Comparison of ENCODE assay signal across 9 cellular contexts in genomic region chr1:26358411-26359384, GRCh38. TPM values are rescaled to one million over a fixed set of nuclear protein-coding genes. Genes with fewer than 3 reads are reported as not detected.
DNase-seq lines count a peak whose midpoint lies in the region; ATAC-seq and TF ChIP-seq lines count a peak whose summit lies in the region.
"Had no signal": no experiment of that assay in that cellular context is flagged by ENCODE, and none has a peak within 500 bp of the region (broad histone marks: within the 10 kb centered on the region; RNA-seq: fewer than 3 reads in every experiment).

No MANE protein-coding gene starts in this region.

- POLR2A ChIA-PET in activated CD4-positive, alpha-beta memory T cell treated with anti-CD3 and anti-CD28 coated beads, Interleukin-2, amount 10 ng/mL, durations not matched to agents 7 days and 5 days (lab: Charles Lee): interaction anchor here (1.1 to 3.2 kb wide), 12 partner anchors 12 to 124 kb away, joined by 3 to 18 read pairs (median 8); partner anchors contain the start of genes CD52, CEP85 and SH3BGRL3

- peak overlapping the region; percentile 14 for H3K4me3 Mint-ChIP-seq in activated CD4-positive, alpha-beta memory T cell treated with anti-CD3 and anti-CD28 coated beads, Interleukin-2, amount 10 ng/mL, durations not matched to agents 7 days and 5 days

- no peaks in the 10 kb centered on the region for H3K36me3 Mint-ChIP-seq in activated CD4-positive, alpha-beta memory T cell treated with anti-CD3 and anti-CD28 coated beads, Interleukin-2, amount 10 ng/mL, durations not matched to agents 7 days and 5 days (ENCODE audit: low read depth)

- CTCF ChIA-PET in activated CD4-positive, alpha-beta memory T cell treated with anti-CD3 and anti-CD28 coated beads, Interleukin-2, amount 10 ng/mL, durations not matched to agents 7 days and 5 days (lab: Charles Lee): interaction anchor here (0.7 to 8.2 kb wide), 22 partner anchors 12 to 189 kb away, joined by 3 to 67 read pairs (median 5); partner anchors contain the start of genes CD52, CEP85, SH3BGRL3 and ZNF593

- peak; percentile 88 for DNase-seq in HuH-7.5 (ENCODE audit: low spot score)
- DNase-seq in activated CD4-positive, alpha-beta memory T cell treated with anti-CD3 and anti-CD28 coated beads, Interleukin-2, amount 10 ng/mL, durations not matched to agents 7 days and 5 days: peak; percentile 87
- no peak for DNase-seq in esophagus squamous epithelium (lab: John Stamatoyannopoulos, UW)
- peak; percentile 50 to 69 for DNase-seq in stimulated activated CD8-positive, alpha-beta memory T cell treated with anti-CD3 and anti-CD28 coated beads, Interleukin-15, amount 100 ng/mL, for 4 hours (ENCODE audit: low read depth in 2 of 2)
- DNase-seq in OCI-M2 (lab: John Stamatoyannopoulos, UW; ENCODE audit: unreplicated experiment): no peak
- no peak for DNase-seq in NCI-H510A treated with DMSO at 0.1 percent for 48 hours (lab: John Stamatoyannopoulos, UW)
- DNase-seq: NCI-H446 treated with DMSO at 0.1 percent for 48 hours had no signal

- H3K9me3 ChIP-seq in esophagus squamous epithelium: no peaks in the 10 kb centered on the region

- WGBS in esophagus squamous epithelium, 2 donors: 33 to 40% methylated on average over 12 to 13 of the region's 15 CpGs

- intact Hi-C loops in esophagus squamous epithelium (cut with DNase I): no loop called here

- peaks cover 60% of the 10 kb centered on the region for H3K4me1 Mint-ChIP-seq in activated CD4-positive, alpha-beta memory T cell treated with anti-CD3 and anti-CD28 coated beads, Interleukin-2, amount 10 ng/mL, durations not matched to agents 7 days and 5 days

- peaks cover 3 to 74% (median 8%) of the 10 kb centered on the region in 4 donors for H3K27me3 ChIP-seq in esophagus squamous epithelium

- no peak overlapping the region for H3K4me3 ChIP-seq in esophagus squamous epithelium

- no peaks in the 10 kb centered on the region for H3K9me3 Mint-ChIP-seq in activated CD4-positive, alpha-beta memory T cell treated with anti-CD3 and anti-CD28 coated beads, Interleukin-2, amount 10 ng/mL, durations not matched to agents 7 days and 5 days

- no peaks in the 10 kb centered on the region for H3K36me3 ChIP-seq in esophagus squamous epithelium

- H3K4me1 ChIP-seq in esophagus squamous epithelium: peaks cover 35 to 79% (median 44%) of the 10 kb centered on the region in 3 donors

- peak overlapping the region; percentile 48 for H3K27ac Mint-ChIP-seq in activated CD4-positive, alpha-beta memory T cell treated with anti-CD3 and anti-CD28 coated beads, Interleukin-2, amount 10 ng/mL, durations not matched to agents 7 days and 5 days

- peak overlapping the region; percentile 85 to 95 (median 92) for H3K27ac ChIP-seq in esophagus squamous epithelium

- TF ChIP-seq CTCF in esophagus squamous epithelium (IDR thresholded peaks at IDR 0.05): peak in 1 of 6 experiments; percentile 26

- peak in 1 of 4 donors; percentile 11 for TF ChIP-seq POLR2A in esophagus squamous epithelium (IDR thresholded peaks at IDR 0.05)

- peaks cover 17% of the 10 kb centered on the region for H3K27me3 Mint-ChIP-seq in activated CD4-positive, alpha-beta memory T cell treated with anti-CD3 and anti-CD28 coated beads, Interleukin-2, amount 10 ng/mL, durations not matched to agents 7 days and 5 days

- ATAC-seq in HG03457 (IDR thresholded peaks at IDR 0.05; ENCODE audit: unreplicated experiment): no peak
- ATAC-seq in GM19463 (IDR thresholded peaks at IDR 0.05; ENCODE audit: unreplicated experiment): no peak

RNA-seq across cellular contexts. Expression of gene CRYBG2, which starts 4.8 kb away (rescaled TPM):
- 1 to 10 TPM; 1.9 to 4.3 TPM for total RNA-seq in activated CD4-positive, alpha-beta memory T cell treated with anti-CD3 and anti-CD28 coated beads, Interleukin-2, amount 10 ng/mL, durations not matched to agents 7 days and 5 days
- 100 to 1,000 TPM in 3 of 4 donors, 10 to 100 TPM in 1; 35.8 to 305 (median 122) TPM for total RNA-seq in esophagus squamous epithelium

RNA-seq across cellular contexts. Expression of gene ZNF683, which starts 13.9 kb away (rescaled TPM):
- total RNA-seq in activated CD4-positive, alpha-beta memory T cell treated with anti-CD3 and anti-CD28 coated beads, Interleukin-2, amount 10 ng/mL, durations not matched to agents 7 days and 5 days: under 1 TPM in 1 of 2 experiments, not detected in 1; 0.18 TPM
- total RNA-seq in esophagus squamous epithelium: under 1 TPM in 2 of 4 donors, not detected in 2; 0.26 to 0.95 TPM

RNA-seq across cellular contexts. Expression of gene CD52, which starts 40.9 kb away (rescaled TPM):
- 1,000 to 10,000 TPM; 1,572 to 1,591 TPM for total RNA-seq in activated CD4-positive, alpha-beta memory T cell treated with anti-CD3 and anti-CD28 coated beads, Interleukin-2, amount 10 ng/mL, durations not matched to agents 7 days and 5 days
- 10 to 100 TPM in 2 of 4 donors, 1 to 10 TPM in 2; 1.9 to 22.1 (median 9.4) TPM for total RNA-seq in esophagus squamous epithelium

RNA-seq across cellular contexts. Expression of gene LIN28A, which starts 51.9 kb away (rescaled TPM):
- total RNA-seq in activated CD4-positive, alpha-beta memory T cell treated with anti-CD3 and anti-CD28 coated beads, Interleukin-2, amount 10 ng/mL, durations not matched to agents 7 days and 5 days: not detected
- total RNA-seq in esophagus squamous epithelium: not detected

RNA-seq across cellular contexts. Expression of gene UBXN11, which starts 52.3 kb away (rescaled TPM):
- total RNA-seq in activated CD4-positive, alpha-beta memory T cell treated with anti-CD3 and anti-CD28 coated beads, Interleukin-2, amount 10 ng/mL, durations not matched to agents 7 days and 5 days: 10 to 100 TPM; 46.9 to 49.9 TPM
- 1 to 10 TPM; 3.2 to 9.2 (median 3.7) TPM for total RNA-seq in esophagus squamous epithelium

Comparison
In these comparisons a context has a peak if more than half of its experiments do, and no peak if none do; other contexts are left out.
1. DNase-seq: peak in HuH-7.5 (single experiment), activated CD4-positive, alpha-beta memory T cell treated with anti-CD3 and anti-CD28 coated beads, Interleukin-2, amount 10 ng/mL, durations not matched to agents 7 days and 5 days (single experiment) and stimulated activated CD8-positive, alpha-beta memory T cell treated with anti-CD3 and anti-CD28 coated beads, Interleukin-15, amount 100 ng/mL, for 4 hours (2 of 2); none in esophagus squamous epithelium (single experiment), OCI-M2 (single experiment) and NCI-H510A treated with DMSO at 0.1 percent for 48 hours (single experiment).
2. RNA of gene CRYBG2, which starts 4.8 kb away (total RNA-seq): 35.8 to 305 TPM in esophagus squamous epithelium; 1.9 to 4.3 TPM in activated CD4-positive, alpha-beta memory T cell treated with anti-CD3 and anti-CD28 coated beads, Interleukin-2, amount 10 ng/mL, durations not matched to agents 7 days and 5 days; every median in the first group is over 4 times any median in the second.
3. RNA of gene CD52, which starts 40.9 kb away (total RNA-seq): 1,572 to 1,591 TPM in activated CD4-positive, alpha-beta memory T cell treated with anti-CD3 and anti-CD28 coated beads, Interleukin-2, amount 10 ng/mL, durations not matched to agents 7 days and 5 days; 1.9 to 22.1 TPM in esophagus squamous epithelium; every median in the first group is over 10 times any median in the second.